19 cellular contexts compared by ENCODE assay signal in the genomic region with DNA sequence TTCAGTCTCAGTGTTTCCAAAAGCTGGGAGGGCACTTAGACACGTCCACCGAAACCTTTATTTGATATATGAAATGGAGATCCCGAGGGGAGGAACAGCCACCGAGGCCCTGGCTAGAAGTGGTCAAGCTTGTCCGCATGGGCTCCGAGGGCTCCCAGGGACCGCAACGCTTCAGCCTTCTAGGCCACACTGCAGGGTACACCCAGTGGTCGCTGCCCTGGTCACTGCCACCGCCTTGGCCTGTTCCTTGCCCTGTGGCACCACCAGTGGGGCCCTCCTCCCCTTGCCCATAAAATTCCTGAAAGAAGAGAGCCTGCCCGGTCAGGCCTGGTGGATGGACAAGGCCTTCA. TPM values are rescaled to one million over a fixed set of nuclear protein-coding genes. Genes with fewer than 3 reads are reported as not detected.
"Had no signal": no experiment of that assay in that cellular context is flagged by ENCODE, and none has a peak within 500 bp of the region (broad histone marks: within the 10 kb centered on the region; RNA-seq: fewer than 3 reads in every experiment).

No MANE protein-coding gene starts in this region.

- H3K36me3 ChIP-seq: neural progenitor cell had no signal

- H3K4me3 ChIP-seq: neural progenitor cell, skin epidermis, testis had no signal

- ATAC-seq: activated CD8-positive, alpha-beta T cell treated with anti-CD3 and anti-CD28 coated beads, Interleukin-2, amount 10 ng/mL, durations not matched to agents 7 days and 5 days; activated T-cell treated with anti-CD3 and anti-CD28 coated beads, Interleukin-2, amount 50 U/mL, for 72 hours; stimulated activated naive CD8-positive, alpha-beta T cell treated with anti-CD3 and anti-CD28 coated beads, Interleukin-15, amount 100 ng/mL, for 72 hours; T-helper 17 cell had no signal

- H3K9ac ChIP-seq: neural progenitor cell had no signal

- H3K27ac ChIP-seq: neural progenitor cell, testis had no signal

- H3K27me3 ChIP-seq: neural progenitor cell, testis had no signal

- H3K4me2 ChIP-seq: neural progenitor cell had no signal

- DNase-seq: activated CD4-positive, alpha-beta T cell treated with anti-CD3 and anti-CD28 coated beads for 4 hours; activated CD8-positive, alpha-beta memory T cell treated with anti-CD3 and anti-CD28 coated beads, Interleukin-2, amount 50 U/mL, for 48 hours; activated CD8-positive, alpha-beta T cell treated with anti-CD3 and anti-CD28 coated beads, Interleukin-2, amount 10 ng/mL, durations not matched to agents 7 days and 5 days; activated gamma-delta T cell; activated T-cell treated with anti-CD3 and anti-CD28 coated beads, Interleukin-2, amount 50 U/mL, for 72 hours; amniotic stem cell; cortex of kidney; effector memory CD4-positive, alpha-beta T cell; foreskin melanocyte; mesenchymal stem cell; retina; stimulated activated CD4-positive, alpha-beta T cell treated with anti-CD3 and anti-CD28 coated beads, Interleukin-4, amount 100 ng/mL, for 4 hours; stimulated activated CD8-positive, alpha-beta memory T cell treated with anti-CD3 and anti-CD28 coated beads, Interleukin-4, amount 100 ng/mL, for 48 hours; stimulated activated naive CD8-positive, alpha-beta T cell treated with anti-CD3 and anti-CD28 coated beads, Interleukin-15, amount 100 ng/mL, for 72 hours; T-helper 17 cell; testis had no signal

- H3K9me3 ChIP-seq: testis had no signal

RNA-seq across cellular contexts. Expression of gene SMPD3, which starts 43.8 kb away (rescaled TPM):
- total RNA-seq: myocyte had no signal
